26 cellular contexts compared by ENCODE assay signal in genomic region chr16:26709175-26709574, GRCh38.
A peak's percentile ranks its signal among the peaks of the same experiment; 100 is the strongest.
DNase-seq lines count a peak whose midpoint lies in the region; ATAC-seq and TF ChIP-seq lines count a peak whose summit lies in the region.
"Had no signal": no experiment of that assay in that cellular context is flagged by ENCODE, and none has a peak within 500 bp of the region (broad histone marks: within the 10 kb centered on the region; RNA-seq: fewer than 3 reads in every experiment).

No MANE protein-coding gene starts in this region.

- H3K4me1 ChIP-seq in DOHH2 (ENCODE audit: control insufficient read depth, low read length) (peaks cover 64% of the 10 kb centered on the region), iPS DF 6.9 (ENCODE audit: control insufficient read depth, insufficient read depth, low read length) (peaks cover 2% of the 10 kb centered on the region; the same call in 1 of the 2 replicates), adrenal gland (replicated peaks in 1 of 2) (no peaks in the 10 kb centered on the region)
- H3K4me1 ChIP-seq: BE2C, SJCRH30 had no signal

- WGBS in iPS DF 6.9 (ENCODE audit: insufficient coverage, insufficient read length): no CpG with 5 or more reads among the region's 6 CpGs
- 67 to 72% (median 70%) methylated on average over 6 of the region's 6 CpGs for WGBS in adrenal gland, 4 donors

- H3K27me3 ChIP-seq in DOHH2 (ENCODE audit: control insufficient read depth, low read length): no peaks in the 10 kb centered on the region
- no peaks in the 10 kb centered on the region for H3K27me3 ChIP-seq in iPS DF 6.9 (ENCODE audit: control insufficient read depth, insufficient read depth, low read length)
- no peaks in the 10 kb centered on the region for H3K27me3 ChIP-seq in adrenal gland
- H3K27me3 ChIP-seq: BE2C, SJCRH30 had no signal

- TF ChIP-seq CTCF in DOHH2 (IDR thresholded peaks at IDR 0.05; ENCODE audit: low read depth, low read length, poor library complexity, severe bottlenecking) (no peak), LNCaP clone FGC (IDR thresholded peaks at IDR 0.05; ENCODE audit: control insufficient read depth, extremely low read depth, insufficient read depth) (no peak), adrenal gland (IDR thresholded peaks at IDR 0.05) (no peak)

- H3K4me2 ChIP-seq in DOHH2 (ENCODE audit: low read length): peak overlapping the region; percentile 20; the same call in 1 of the 2 replicates

- no peaks in the 10 kb centered on the region for H4K20me1 ChIP-seq in DOHH2 (ENCODE audit: control insufficient read depth, insufficient read depth, low read depth, low read length)

- no peaks in the 10 kb centered on the region for H3F3A ChIP-seq in DOHH2 (ENCODE audit: control insufficient read depth, insufficient read depth)

- H3K27ac ChIP-seq in DOHH2 (ENCODE audit: low read depth, low read length): no peak overlapping the region
- no peak overlapping the region for H3K27ac ChIP-seq in iPS DF 6.9 (ENCODE audit: low read length)
- no peak overlapping the region for H3K27ac ChIP-seq in adrenal gland
- H3K27ac ChIP-seq: SJCRH30 had no signal

- in situ Hi-C loops in SK-MEL-5 (cut with HindIII; ENCODE audit: low pct_unique_long_range_greater_than_20kb, low sequenced_read_pairs): no loop called here

- peak; percentile 3 for DNase-seq in LNCaP clone FGC (ENCODE audit: low read depth)
- peak; percentile 36 for DNase-seq in SK-MEL-5 (ENCODE audit: low read depth, low spot score)
- peak; percentile 22 for DNase-seq in iPS DF 6.9 (ENCODE audit: low read depth, low spot score)
- no peak for DNase-seq in adrenal gland
- DNase-seq in superior temporal gyrus (ENCODE audit: extremely low spot score): no peak
- DNase-seq: activated CD4-positive, CD25-positive, alpha-beta regulatory T cell treated with anti-CD3 and anti-CD28 coated beads, Interleukin-2, amount 50 U/mL, for 72 hours; activated CD8-positive, alpha-beta T cell treated with anti-CD3 and anti-CD28 coated beads for 36 hours; activated naive CD4-positive, alpha-beta T cell treated with anti-CD3 and anti-CD28 coated beads, Interleukin-2, amount 50 U/mL, for 16 hours; amniotic stem cell; BE2C; CD8-positive, alpha-beta T cell; HCEC 1CT; head of caudate nucleus; left cardiac atrium; mammary epithelial cell; NCI-H1436 treated with DMSO at 0.1 percent for 48 hours; NCI-H2081 treated with DMSO at 0.1 percent for 48 hours; NCI-H226; SJCRH30; stimulated activated CD4-positive, alpha-beta T cell treated with anti-CD3 and anti-CD28 coated beads, Interleukin-15, amount 100 ng/mL, for 24 hours; trophoblast cell had no signal

- no peaks in the 10 kb centered on the region for H3K36me3 ChIP-seq in DOHH2 (ENCODE audit: control insufficient read depth, low read length)
- no peaks in the 10 kb centered on the region for H3K36me3 ChIP-seq in iPS DF 6.9 (ENCODE audit: control insufficient read depth, insufficient read depth, low read length)
- H3K36me3 ChIP-seq in adrenal gland (replicated peaks in 1 of 2): no peaks in the 10 kb centered on the region
- H3K36me3 ChIP-seq: BE2C, SJCRH30 had no signal

- no peaks in the 10 kb centered on the region for H3K9me2 ChIP-seq in DOHH2 (replicated peaks; ENCODE audit: control insufficient read depth, low read length)

- no peaks in the 10 kb centered on the region for H3K9me3 ChIP-seq in DOHH2 (ENCODE audit: control insufficient read depth, insufficient read depth, low read length)
- H3K9me3 ChIP-seq in iPS DF 6.9 (ENCODE audit: control insufficient read depth, insufficient read depth, low read length): no peaks in the 10 kb centered on the region
- H3K9me3 ChIP-seq in adrenal gland (replicated peaks in 1 of 3): no peaks in the 10 kb centered on the region
- H3K9me3 ChIP-seq: BE2C, SJCRH30 had no signal

- H3K79me2 ChIP-seq in DOHH2 (ENCODE audit: control insufficient read depth, low read length): no peaks in the 10 kb centered on the region

- H3K4me3 ChIP-seq in DOHH2 (ENCODE audit: low read length) (no peak overlapping the region), LNCaP clone FGC (ENCODE audit: low read depth, low read length) (no peak overlapping the region), iPS DF 6.9 (ENCODE audit: low read length) (no peak overlapping the region), adrenal gland (no peak overlapping the region)
- H3K4me3 ChIP-seq: SJCRH30 had no signal

- ATAC-seq in GM21619 (IDR thresholded peaks at IDR 0.05; ENCODE audit: unreplicated experiment) (no peak), GM21390 (IDR thresholded peaks at IDR 0.05; ENCODE audit: unreplicated experiment) (no peak)
- ATAC-seq: activated CD8-positive, alpha-beta T cell treated with anti-CD3 and anti-CD28 coated beads for 36 hours; activated T-helper 17 cell treated with anti-CD3 and anti-CD28 coated beads, Interleukin-2, amount 50 U/mL, for 72 hours; CD8-positive, alpha-beta T cell; left cardiac atrium; stimulated activated effector memory CD8-positive, alpha-beta T cell treated with anti-CD3 and anti-CD28 coated beads, Interleukin-12 subunit alpha, Interleukin-12 subunit beta, amount 100 ng/mL, for 72 hours had no signal

- TF ChIP-seq POLR2A in adrenal gland (IDR thresholded peaks at IDR 0.05): no peak

- intact Hi-C loops in adrenal gland (cut with DNase I): no loop called here

Comparison
In these comparisons a context has a peak if more than half of its experiments do, and no peak if none do; other contexts are left out.
1. DNase-seq: peak in LNCaP clone FGC (single experiment), SK-MEL-5 (single experiment) and iPS DF 6.9 (single experiment); none in adrenal gland (0 of 7) and superior temporal gyrus (single experiment).